ENCODE assay signal across 17 cellular contexts in genomic region chr12:565161-565560, GRCh38.
DNase-seq lines count a peak whose midpoint lies in the region; ATAC-seq and TF ChIP-seq lines count a peak whose summit lies in the region.
"Had no signal": no experiment of that assay in that cellular context is flagged by ENCODE, and none has a peak within 500 bp of the region (broad histone marks: within the 10 kb centered on the region; RNA-seq: fewer than 3 reads in every experiment).

No MANE protein-coding gene starts in this region.

- TF ChIP-seq POLR2A in testis (IDR thresholded peaks at IDR 0.05), result no peak

- peak overlapping the region; percentile 10 for H3K27ac ChIP-seq in CD8-positive, alpha-beta T cell (ENCODE audit: low read depth, low read length)
- H3K27ac ChIP-seq in neuronal stem cell (replicated peaks; ENCODE audit: low read length), result no peak overlapping the region
- no peak overlapping the region for H3K27ac ChIP-seq in testis

- H3K9me3 Mint-ChIP-seq in activated naive CD4-positive, alpha-beta T cell treated with anti-CD3 and anti-CD28 coated beads, Interleukin-2, amount 50 U/mL, for 24 hours, result no peaks in the 10 kb centered on the region
- no peaks in the 10 kb centered on the region for H3K9me3 Mint-ChIP-seq in CD8-positive, alpha-beta T cell
- no peaks in the 10 kb centered on the region for H3K9me3 Mint-ChIP-seq in dendritic cell treated with granulocyte-macrophage colony-stimulating factor and Interleukin-4, amounts not matched to agents 40 ng/mL and 50 ng/mL, for 4 days

- CTCF ChIA-PET in CD8-positive, alpha-beta T cell (lab: Charles Lee), result interaction anchor here (1.0 to 11.4 kb wide), 7 partner anchors 9 to 1040 kb away, joined by 3 to 107 read pairs (median 3); no protein-coding TSS in a partner anchor

- no peak overlapping the region for H3K18ac ChIP-seq in neuronal stem cell (ENCODE audit: low read length)

- H3K27me3 ChIP-seq in CD8-positive, alpha-beta T cell (ENCODE audit: insufficient read depth, low read length), result no peaks in the 10 kb centered on the region
- peaks cover 0 to 49% (median 0%) of the 10 kb centered on the region in 3 experiments for H3K27me3 ChIP-seq in neuronal stem cell (ENCODE audit: control insufficient read depth in 3 of 3, insufficient read depth in 3 of 3, low read depth in 1 of 3, low read length in 3 of 3)
- no peaks in the 10 kb centered on the region for H3K27me3 ChIP-seq in testis

- H3K79me1 ChIP-seq in neuronal stem cell (ENCODE audit: low read depth, low read length), result no peaks in the 10 kb centered on the region

- no peak overlapping the region for H2BK12ac ChIP-seq in neuronal stem cell (ENCODE audit: low read length)

- no peak for ATAC-seq in CD8-positive, alpha-beta T cell
- ATAC-seq in GM18858 (IDR thresholded peaks at IDR 0.05; ENCODE audit: unreplicated experiment), result no peak

- H3K4me3 Mint-ChIP-seq in activated naive CD4-positive, alpha-beta T cell treated with anti-CD3 and anti-CD28 coated beads, Interleukin-2, amount 50 U/mL, for 24 hours, result peak overlapping the region; percentile 44
- peak overlapping the region; percentile 39 for H3K4me3 Mint-ChIP-seq in CD8-positive, alpha-beta T cell
- H3K4me3 Mint-ChIP-seq in dendritic cell treated with granulocyte-macrophage colony-stimulating factor and Interleukin-4, amounts not matched to agents 40 ng/mL and 50 ng/mL, for 4 days, result no peak overlapping the region

- no CpG with 5 or more reads among the region's 8 CpGs for WGBS in neuronal stem cell (ENCODE audit: extremely low coverage in 2 of 2, insufficient read length in 2 of 2, insufficient replicate concordance in 1 of 2), 2 donors
- 93 to 98% methylated on average over 8 of the region's 8 CpGs for WGBS in testis, 2 donors

- no peak overlapping the region for H3K4ac ChIP-seq in neuronal stem cell (ENCODE audit: low read length)

- intact Hi-C loops in CD8-positive, alpha-beta T cell (cut with DNase I, micrococcal nuclease), result loop anchor here (5.0 to 10.0 kb wide), 5 partner anchors 302 to 1027 kb away; partner anchors contain the start of gene FBXL14 (in 1 of the 2)
- intact Hi-C loops in dendritic cell treated with granulocyte-macrophage colony-stimulating factor and Interleukin-4, amounts not matched to agents 40 ng/mL and 50 ng/mL, for 4 days (cut with micrococcal nuclease), result no loop called here
- intact Hi-C loops in testis (cut with DNase I; ENCODE audit: low total_unique reads), result no loop called here

- POLR2A ChIA-PET in CD8-positive, alpha-beta T cell (lab: Charles Lee), result interaction anchor here (0.8 to 1.6 kb wide), 3 partner anchors 10 to 144 kb away, joined by 3 to 4 read pairs (median 3); no protein-coding TSS in a partner anchor

- no peak overlapping the region for H3K4me2 ChIP-seq in neuronal stem cell (ENCODE audit: insufficient read depth, low read length, poor library complexity, severe bottlenecking)

- no peak overlapping the region for H4K91ac ChIP-seq in neuronal stem cell (ENCODE audit: low read depth, low read length, poor library complexity)

- H3K4me1 ChIP-seq in CD8-positive, alpha-beta T cell (ENCODE audit: insufficient read depth, low read length), result peaks cover 84% of the 10 kb centered on the region
- H3K4me1 ChIP-seq in neuronal stem cell (ENCODE audit: control insufficient read depth in 2 of 2, insufficient read depth in 1 of 2, low read depth in 1 of 2, low read length in 2 of 2) (peaks cover 0 to 8% of the 10 kb centered on the region in 2 donors), testis (peaks cover 9% of the 10 kb centered on the region)

- TF ChIP-seq CTCF in CD8-positive, alpha-beta T cell (IDR thresholded peaks at IDR 0.05), result no peak
- no peak for TF ChIP-seq CTCF in testis (IDR thresholded peaks at IDR 0.05)

- peak overlapping the region; percentile 26 for H3K4me3 ChIP-seq in CD8-positive, alpha-beta T cell (ENCODE audit: low read depth, low read length)
- H3K4me3 ChIP-seq in neuronal stem cell (ENCODE audit: low read length in 2 of 2) (no peak overlapping the region), testis (no peak overlapping the region)

- no peak overlapping the region for H2BK120ac ChIP-seq in neuronal stem cell (ENCODE audit: low read depth, low read length)

- no peak for DNase-seq in activated naive CD4-positive, alpha-beta T cell treated with anti-CD3 and anti-CD28 coated beads, Interleukin-2, amount 50 U/mL, for 16 hours
- DNase-seq in CD8-positive, alpha-beta T cell, result no peak
- DNase-seq in neuronal stem cell (ENCODE audit: low spot score), result no peak
- DNase-seq in testis, result no peak
- DNase-seq in cerebellar cortex (ENCODE audit: low spot score), result no peak
- DNase-seq: AML-193, DMS 273 treated with DMSO at 0.1 percent for 48 hours, HCEC 1CT, Karpas-422, NCI-H1105 treated with DMSO at 0.1 percent for 48 hours, NCI-H187 treated with DMSO at 0.1 percent for 48 hours, NCI-H2171, NCI-H446 treated with DMSO at 0.1 percent for 48 hours, NCI-H748 treated with DMSO at 0.1 percent for 48 hours had no signal

- H2BK5ac ChIP-seq in neuronal stem cell (ENCODE audit: low read length), result no peak overlapping the region

- peak overlapping the region; percentile 48 for H3K27ac Mint-ChIP-seq in activated naive CD4-positive, alpha-beta T cell treated with anti-CD3 and anti-CD28 coated beads, Interleukin-2, amount 50 U/mL, for 24 hours
- peak overlapping the region; percentile 77 for H3K27ac Mint-ChIP-seq in CD8-positive, alpha-beta T cell
- peak overlapping the region; percentile 17 for H3K27ac Mint-ChIP-seq in dendritic cell treated with granulocyte-macrophage colony-stimulating factor and Interleukin-4, amounts not matched to agents 40 ng/mL and 50 ng/mL, for 4 days

- no peak overlapping the region for H2AFZ ChIP-seq in neuronal stem cell (ENCODE audit: low read length)

- no peaks in the 10 kb centered on the region for H3K27me3 Mint-ChIP-seq in activated naive CD4-positive, alpha-beta T cell treated with anti-CD3 and anti-CD28 coated beads, Interleukin-2, amount 50 U/mL, for 24 hours
- no peaks in the 10 kb centered on the region for H3K27me3 Mint-ChIP-seq in CD8-positive, alpha-beta T cell (ENCODE audit: low read depth)
- H3K27me3 Mint-ChIP-seq in dendritic cell treated with granulocyte-macrophage colony-stimulating factor and Interleukin-4, amounts not matched to agents 40 ng/mL and 50 ng/mL, for 4 days, result peaks cover 5% of the 10 kb centered on the region

- H4K8ac ChIP-seq in neuronal stem cell (ENCODE audit: low read depth, low read length), result no peak overlapping the region

- H2AK5ac ChIP-seq in neuronal stem cell (ENCODE audit: low read depth, low read length), result no peak overlapping the region

- H2BK15ac ChIP-seq in neuronal stem cell (ENCODE audit: low read length), result peak overlapping the region; percentile 51

- no peak overlapping the region for H3K9ac ChIP-seq in neuronal stem cell (ENCODE audit: low read depth, low read length, poor library complexity)

- no peaks in the 10 kb centered on the region for H3K36me3 Mint-ChIP-seq in activated naive CD4-positive, alpha-beta T cell treated with anti-CD3 and anti-CD28 coated beads, Interleukin-2, amount 50 U/mL, for 24 hours
- H3K36me3 Mint-ChIP-seq in CD8-positive, alpha-beta T cell, result no peaks in the 10 kb centered on the region
- H3K36me3 Mint-ChIP-seq in dendritic cell treated with granulocyte-macrophage colony-stimulating factor and Interleukin-4, amounts not matched to agents 40 ng/mL and 50 ng/mL, for 4 days (ENCODE audit: low read depth), result peaks cover 22% of the 10 kb centered on the region

- no peak overlapping the region for H3K14ac ChIP-seq in neuronal stem cell (ENCODE audit: low read length)

- H3K36me3 ChIP-seq in CD8-positive, alpha-beta T cell (ENCODE audit: insufficient read depth, low read length), result no peaks in the 10 kb centered on the region
- H3K36me3 ChIP-seq in neuronal stem cell (replicated peaks in 1 of 2; ENCODE audit: control insufficient read depth in 2 of 2, insufficient read depth in 2 of 2, low read length in 2 of 2) (no peaks in the 10 kb centered on the region), testis (ENCODE audit: low read depth, missing control alignments) (no peaks in the 10 kb centered on the region)

- H3K23ac ChIP-seq in neuronal stem cell (ENCODE audit: low read depth, low read length, poor library complexity), result peak overlapping the region; percentile 75

- H3K4me1 Mint-ChIP-seq in activated naive CD4-positive, alpha-beta T cell treated with anti-CD3 and anti-CD28 coated beads, Interleukin-2, amount 50 U/mL, for 24 hours, result peaks cover 83% of the 10 kb centered on the region
- H3K4me1 Mint-ChIP-seq in CD8-positive, alpha-beta T cell (ENCODE audit: low read depth), result peaks cover 88% of the 10 kb centered on the region
- H3K4me1 Mint-ChIP-seq in dendritic cell treated with granulocyte-macrophage colony-stimulating factor and Interleukin-4, amounts not matched to agents 40 ng/mL and 50 ng/mL, for 4 days (ENCODE audit: low read depth), result peaks cover 70% of the 10 kb centered on the region

- H3K9me3 ChIP-seq in CD8-positive, alpha-beta T cell (ENCODE audit: low read length), result no peaks in the 10 kb centered on the region
- no peaks in the 10 kb centered on the region for H3K9me3 ChIP-seq in neuronal stem cell (replicated peaks in 1 of 2; ENCODE audit: control insufficient read depth in 2 of 2, insufficient read depth in 1 of 2, low read depth in 1 of 2, low read length in 2 of 2)
- no peaks in the 10 kb centered on the region for H3K9me3 ChIP-seq in testis

Comparison
In these comparisons a context has a peak if more than half of its experiments do, and no peak if none do; other contexts are left out.
1. H3K27ac Mint-ChIP-seq: peak in every context shown above with its lines; median percentile 77 in CD8-positive, alpha-beta T cell; 48 in activated naive CD4-positive, alpha-beta T cell treated with anti-CD3 and anti-CD28 coated beads, Interleukin-2, amount 50 U/mL, for 24 hours; 17 in dendritic cell treated with granulocyte-macrophage colony-stimulating factor and Interleukin-4, amounts not matched to agents 40 ng/mL and 50 ng/mL, for 4 days.
2. intact Hi-C loops: an anchor here in CD8-positive, alpha-beta T cell (5.0 to 10.0 kb wide); none called in dendritic cell treated with granulocyte-macrophage colony-stimulating factor and Interleukin-4, amounts not matched to agents 40 ng/mL and 50 ng/mL, for 4 days and testis.